ENCODE assay signal across 31 cellular contexts in genomic region chr3:62625278-62625677, GRCh38.
"Had no signal": no experiment of that assay in that cellular context is flagged by ENCODE, and none has a peak within 500 bp of the region (broad histone marks: within the 10 kb centered on the region; RNA-seq: fewer than 3 reads in every experiment).

No MANE protein-coding gene starts in this region.

- ATAC-seq: activated CD4-positive, alpha-beta T cell treated with anti-CD3 and anti-CD28 coated beads for 36 hours; activated CD4-positive, CD25-positive, alpha-beta regulatory T cell treated with anti-CD3 and anti-CD28 coated beads, Interleukin-2, amount 50 U/mL, for 24 hours; activated CD8-positive, alpha-beta T cell treated with anti-CD3 and anti-CD28 coated beads, Interleukin-2, amount 10 ng/mL, durations not matched to agents 7 days and 5 days; PC-3; WTC11 had no signal

- H3K36me3 Mint-ChIP-seq: activated naive CD4-positive, alpha-beta T cell treated with anti-CD3 and anti-CD28 coated beads, Interleukin-2, amount 50 U/mL, for 24 hours; activated naive CD8-positive, alpha-beta T cell treated with anti-CD3 and anti-CD28 coated beads, Interleukin-2, amount 10 ng/mL, durations not matched to agents 7 days and 5 days; WTC11 had no signal

- H3K9me3 Mint-ChIP-seq: activated CD4-positive, alpha-beta T cell treated with anti-CD3 and anti-CD28 coated beads, Interleukin-2, amount 10 ng/mL, durations not matched to agents 7 days and 5 days; activated naive CD4-positive, alpha-beta T cell treated with anti-CD3 and anti-CD28 coated beads, Interleukin-2, amount 50 U/mL, for 24 hours; activated naive CD8-positive, alpha-beta T cell treated with anti-CD3 and anti-CD28 coated beads, Interleukin-2, amount 10 ng/mL, durations not matched to agents 7 days and 5 days; activated T-cell treated with anti-CD3 and anti-CD28 coated beads, Interleukin-2, amount 50 U/mL, for 24 hours; activated T-helper 2 cell treated with anti-CD3 and anti-CD28 coated beads, Interferon-gamma antibody, Interleukin-2, Interleukin-4, amounts not matched to agents 10 μg/mL and 5 μg/mL and 100 μg/mL, durations not matched to agents 14 hours and 24 hours and 36 hours; WTC11 had no signal

- H3K4me1 Mint-ChIP-seq: activated CD4-positive, alpha-beta T cell treated with anti-CD3 and anti-CD28 coated beads for 36 hours; activated CD4-positive, alpha-beta T cell treated with anti-CD3 and anti-CD28 coated beads, Interleukin-2, amount 10 ng/mL, durations not matched to agents 7 days and 5 days; activated naive CD4-positive, alpha-beta T cell treated with anti-CD3 and anti-CD28 coated beads, Interleukin-2, amount 50 U/mL, for 24 hours; activated naive CD8-positive, alpha-beta T cell treated with anti-CD3 and anti-CD28 coated beads, Interleukin-2, amount 10 ng/mL, durations not matched to agents 7 days and 5 days had no signal

- H3K4me3 ChIP-seq: ascending aorta, cardiac muscle cell, MG63, Peyer's patch, SJCRH30, SK-N-MC had no signal

- H3K4me3 Mint-ChIP-seq: activated CD4-positive, alpha-beta T cell treated with anti-CD3 and anti-CD28 coated beads for 36 hours; activated CD4-positive, alpha-beta T cell treated with anti-CD3 and anti-CD28 coated beads, Interleukin-2, amount 10 ng/mL, durations not matched to agents 7 days and 5 days; activated CD8-positive, alpha-beta T cell treated with anti-CD3 and anti-CD28 coated beads, Interleukin-2, amount 10 ng/mL, durations not matched to agents 7 days and 5 days; activated naive CD4-positive, alpha-beta T cell treated with anti-CD3 and anti-CD28 coated beads, Interleukin-2, amount 50 U/mL, for 24 hours; activated naive CD8-positive, alpha-beta T cell treated with anti-CD3 and anti-CD28 coated beads, Interleukin-2, amount 10 ng/mL, durations not matched to agents 7 days and 5 days; activated T-cell treated with anti-CD3 and anti-CD28 coated beads, Interleukin-2, amount 50 U/mL, for 24 hours; WTC11 had no signal

- DNase-seq: activated CD4-positive, alpha-beta T cell treated with anti-CD3 and anti-CD28 coated beads for 36 hours; activated CD4-positive, alpha-beta T cell treated with anti-CD3 and anti-CD28 coated beads, Interleukin-2, amount 10 ng/mL, durations not matched to agents 7 days and 5 days; activated CD4-positive, alpha-beta T cell treated with anti-CD3 and anti-CD28 coated beads, Interleukin-2, amount 50 U/mL, for 48 hours; activated CD8-positive, alpha-beta T cell treated with anti-CD3 and anti-CD28 coated beads, Interleukin-2, amount 10 ng/mL, durations not matched to agents 7 days and 5 days; activated gamma-delta T cell; activated naive CD4-positive, alpha-beta T cell treated with Interleukin-2 at 50 U/mL for 16 hours; activated naive CD8-positive, alpha-beta T cell treated with anti-CD3 and anti-CD28 coated beads, Interleukin-2, amount 10 ng/mL, durations not matched to agents 7 days and 5 days; activated T-cell treated with anti-CD3 and anti-CD28 coated beads, Interleukin-2, amount 50 U/mL, for 24 hours; amygdala; Kasumi-1; KG1; MG63; NCI-H1048; NCI-H146; NCI-H187; NCI-H2029 treated with DMSO at 0.1 percent for 48 hours; NCI-H345; NCI-H524 treated with DMSO at 0.1 percent for 48 hours; PC-3; Peyer's patch; RPMI8226; SHP77; SJCRH30; T1000 had no signal

- H3K27ac ChIP-seq: ascending aorta, cardiac muscle cell, Peyer's patch, SJCRH30, SK-N-MC had no signal

- H3K36me3 ChIP-seq: ascending aorta, cardiac muscle cell, MG63, Peyer's patch, SJCRH30 had no signal

- H3K4me1 ChIP-seq: ascending aorta, Peyer's patch, SJCRH30 had no signal

- H3K27ac Mint-ChIP-seq: activated CD4-positive, alpha-beta T cell treated with anti-CD3 and anti-CD28 coated beads for 36 hours; activated CD4-positive, alpha-beta T cell treated with anti-CD3 and anti-CD28 coated beads, Interleukin-2, amount 10 ng/mL, durations not matched to agents 7 days and 5 days; activated CD8-positive, alpha-beta T cell treated with anti-CD3 and anti-CD28 coated beads, Interleukin-2, amount 10 ng/mL, durations not matched to agents 7 days and 5 days; activated naive CD4-positive, alpha-beta T cell treated with anti-CD3 and anti-CD28 coated beads, Interleukin-2, amount 50 U/mL, for 24 hours; activated naive CD8-positive, alpha-beta T cell treated with anti-CD3 and anti-CD28 coated beads, Interleukin-2, amount 10 ng/mL, durations not matched to agents 7 days and 5 days; activated T-cell treated with anti-CD3 and anti-CD28 coated beads, Interleukin-2, amount 50 U/mL, for 24 hours; activated T-helper 2 cell treated with anti-CD3 and anti-CD28 coated beads, Interferon-gamma antibody, Interleukin-2, Interleukin-4, amounts not matched to agents 10 μg/mL and 5 μg/mL and 100 μg/mL, durations not matched to agents 14 hours and 24 hours and 36 hours; WTC11 had no signal

- H3K9me3 ChIP-seq: ascending aorta, MG63, Peyer's patch, SJCRH30 had no signal

- H3K27me3 ChIP-seq: ascending aorta, cardiac muscle cell, MG63, Peyer's patch, SJCRH30 had no signal
